18 cellular contexts compared by ENCODE assay signal in the genomic region with DNA sequence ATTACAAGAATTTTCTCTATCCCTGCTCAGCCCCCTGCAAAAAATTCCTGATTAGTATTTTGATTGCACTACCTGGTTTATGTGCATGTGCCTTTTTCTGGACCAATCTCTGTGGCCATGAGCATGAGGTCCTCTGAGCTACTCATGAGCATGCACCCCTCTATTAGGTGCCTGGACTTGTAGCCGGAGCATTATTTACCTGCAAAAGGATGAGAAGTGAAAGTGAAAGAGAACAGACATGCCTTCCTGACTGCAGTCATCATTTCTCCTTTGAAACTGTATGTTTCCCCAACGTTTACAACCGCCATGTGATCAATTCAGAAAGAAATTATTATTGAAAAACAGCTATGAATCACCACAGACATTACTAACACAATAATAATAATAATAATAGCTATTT.
DNase-seq lines count a peak whose midpoint lies in the region; ATAC-seq and TF ChIP-seq lines count a peak whose summit lies in the region.
"Had no signal": no experiment of that assay in that cellular context is flagged by ENCODE, and none has a peak within 500 bp of the region (broad histone marks: within the 10 kb centered on the region; RNA-seq: fewer than 3 reads in every experiment).

No MANE protein-coding gene starts in this region.

- no peaks in the 10 kb centered on the region for H3K27me3 Mint-ChIP-seq in CD4-positive, alpha-beta memory T cell
- H3K27me3 Mint-ChIP-seq: type B pancreatic cell had no signal

- in situ Hi-C loops in mammary epithelial cell (cut with MboI; ENCODE audit: low sequenced_read_pairs in 2 of 2), result no loop called here

- H3K27ac ChIP-seq in CD4-positive, alpha-beta memory T cell (ENCODE audit: low read depth, low read length), result no peak overlapping the region
- H3K27ac ChIP-seq in mammary epithelial cell (ENCODE audit: insufficient read depth, low read depth, low read length), result no peak overlapping the region
- no peak overlapping the region for H3K27ac ChIP-seq in testis
- H3K27ac ChIP-seq: neural progenitor cell, sigmoid colon had no signal

- peak overlapping the region in 5 of 8 donors; percentile 22 to 57 (median 56) for H3K4me3 Mint-ChIP-seq in CD4-positive, alpha-beta memory T cell
- H3K4me3 Mint-ChIP-seq: neural progenitor cell; T-helper 2 cell treated with Interferon-gamma antibody and Interleukin-4, amounts not matched to agents 5 μg/mL and 100 μg/mL, for 36 hours; type B pancreatic cell had no signal

- H3K9ac ChIP-seq in mammary epithelial cell (ENCODE audit: insufficient read depth, low read length), result no peak overlapping the region
- H3K9ac ChIP-seq: neural progenitor cell had no signal

- DNase-seq in CD4-positive, alpha-beta memory T cell, result no peak
- DNase-seq in LoVo (ENCODE audit: low spot score), result peak; percentile 2
- peak; percentile 24 for DNase-seq in mammary epithelial cell
- DNase-seq in testis, result no peak
- no peak for DNase-seq in HuH-7.5 (ENCODE audit: low spot score)
- DNase-seq: DMS79 treated with DMSO at 0.1 percent for 48 hours; HCEC 1CT; NCI-H1092; NCI-H446; sigmoid colon; stimulated activated CD4-positive, alpha-beta T cell treated with anti-CD3 and anti-CD28 coated beads, Interleukin-4, amount 100 ng/mL, for 24 hours had no signal

- BruUV-seq in mammary epithelial cell (replicated peaks; lab: Mats Ljungman, UMichigan), result no TSS peak

- no peak overlapping the region for H2AFZ ChIP-seq in mammary epithelial cell (ENCODE audit: low read depth, low read length)
- H2AFZ ChIP-seq: neural progenitor cell had no signal

- H3K9me3 ChIP-seq in CD4-positive, alpha-beta memory T cell (ENCODE audit: control insufficient read depth in 1 of 2, low read length in 2 of 2), result no peaks in the 10 kb centered on the region
- H3K9me3 ChIP-seq in mammary epithelial cell (replicated peaks; ENCODE audit: insufficient read depth, low read length) (no peaks in the 10 kb centered on the region), testis (no peaks in the 10 kb centered on the region)
- H3K9me3 ChIP-seq: sigmoid colon had no signal

- no peaks in the 10 kb centered on the region for H3K4me1 Mint-ChIP-seq in CD4-positive, alpha-beta memory T cell

- POLR2A ChIA-PET in CD4-positive, alpha-beta memory T cell (lab: Charles Lee; ENCODE audit: partially characterized antibody), result no interaction called here

- peak; percentile 69 for ATAC-seq in GM19035 (IDR thresholded peaks at IDR 0.05; ENCODE audit: unreplicated experiment)
- no peak for ATAC-seq in GM19395 (IDR thresholded peaks at IDR 0.05; ENCODE audit: unreplicated experiment)
- ATAC-seq in GM19351 (IDR thresholded peaks at IDR 0.05; ENCODE audit: unreplicated experiment), result no peak

- dilution Hi-C loops in mammary epithelial cell (cut with HindIII; ENCODE audit: low sequenced_read_pairs), result no loop called here

- intact Hi-C loops in CD4-positive, alpha-beta memory T cell (cut with micrococcal nuclease), result no loop called here
- intact Hi-C loops in mammary epithelial cell (cut with micrococcal nuclease) (no loop called here), testis (cut with DNase I; ENCODE audit: low total_unique reads) (no loop called here)

- H4K20me1 ChIP-seq in mammary epithelial cell (ENCODE audit: insufficient read depth, low read length), result no peaks in the 10 kb centered on the region

- WGBS in mammary epithelial cell (ENCODE audit: low coverage, missing lambda C conversion rate), result 54% methylated on average over 3 of the region's 3 CpGs
- 72 to 80% methylated on average over 3 of the region's 3 CpGs for WGBS in testis, 2 donors

- no peaks in the 10 kb centered on the region for H3K36me3 ChIP-seq in CD4-positive, alpha-beta memory T cell (ENCODE audit: insufficient read depth, low read length)
- no peaks in the 10 kb centered on the region for H3K36me3 ChIP-seq in mammary epithelial cell (ENCODE audit: insufficient read depth, low read length)
- H3K36me3 ChIP-seq in testis (ENCODE audit: low read depth, missing control alignments), result no peaks in the 10 kb centered on the region
- H3K36me3 ChIP-seq: neural progenitor cell, sigmoid colon had no signal

- CTCF ChIA-PET in CD4-positive, alpha-beta memory T cell (lab: Charles Lee; ENCODE audit: partially characterized antibody), result no interaction called here
- CTCF ChIA-PET in mammary epithelial cell (lab: Charles Lee; ENCODE audit: low non-redundant PET), result no interaction called here

- H3K27me3 ChIP-seq in CD4-positive, alpha-beta memory T cell (ENCODE audit: insufficient read depth, low read length), result no peaks in the 10 kb centered on the region
- H3K27me3 ChIP-seq in mammary epithelial cell (ENCODE audit: insufficient read depth, low read length) (no peaks in the 10 kb centered on the region), testis (no peaks in the 10 kb centered on the region)
- H3K27me3 ChIP-seq: neural progenitor cell, sigmoid colon had no signal

- TF ChIP-seq CTCF in mammary epithelial cell (conservative IDR thresholded peaks at IDR 0.05 in 1 of 2, IDR thresholded peaks at IDR 0.05 in 1 of 2; ENCODE audit: extremely low read depth in 1 of 2, insufficient read depth in 1 of 2, low read depth in 1 of 2, low read length in 2 of 2) (no peak), testis (IDR thresholded peaks at IDR 0.05) (no peak)

- peaks cover 0 to 18% (median 9%) of the 10 kb centered on the region in 8 donors for H3K9me3 Mint-ChIP-seq in CD4-positive, alpha-beta memory T cell
- H3K9me3 Mint-ChIP-seq: neural progenitor cell, type B pancreatic cell had no signal

- H3K36me3 Mint-ChIP-seq in CD4-positive, alpha-beta memory T cell, result no peaks in the 10 kb centered on the region
- H3K36me3 Mint-ChIP-seq: neural progenitor cell, type B pancreatic cell had no signal

- no peak overlapping the region for H3K27ac Mint-ChIP-seq in CD4-positive, alpha-beta memory T cell
- H3K27ac Mint-ChIP-seq: activated T-helper 2 cell treated with anti-CD3 and anti-CD28 coated beads, Interferon-gamma antibody, Interleukin-2, Interleukin-4, amounts not matched to agents 10 μg/mL and 5 μg/mL and 100 μg/mL, durations not matched to agents 14 hours and 24 hours and 36 hours; neural progenitor cell; T-helper 2 cell treated with Interferon-gamma antibody and Interleukin-4, amounts not matched to agents 5 μg/mL and 100 μg/mL, for 36 hours; type B pancreatic cell had no signal

- H3K4me2 ChIP-seq in mammary epithelial cell (ENCODE audit: insufficient read depth, low read depth, low read length), result peak overlapping the region; percentile 28
- H3K4me2 ChIP-seq: neural progenitor cell had no signal

- no peak for TF ChIP-seq POLR2A in testis (IDR thresholded peaks at IDR 0.05)

- H3K4me3 ChIP-seq in CD4-positive, alpha-beta memory T cell (ENCODE audit: low read length in 2 of 2), result no peak overlapping the region
- H3K4me3 ChIP-seq in mammary epithelial cell (replicated peaks in 1 of 3; ENCODE audit: insufficient read depth in 1 of 3, low read depth in 2 of 3, low read length in 3 of 3), result peak overlapping the region in 1 of 3 experiments; percentile 20
- H3K4me3 ChIP-seq in testis, result no peak overlapping the region
- H3K4me3 ChIP-seq: neural progenitor cell, sigmoid colon had no signal

- no peaks in the 10 kb centered on the region for H3K79me2 ChIP-seq in mammary epithelial cell (ENCODE audit: insufficient read depth, low read length)

- no peaks in the 10 kb centered on the region for H3K4me1 ChIP-seq in CD4-positive, alpha-beta memory T cell (ENCODE audit: insufficient read depth, low read length)
- H3K4me1 ChIP-seq in mammary epithelial cell (ENCODE audit: insufficient read depth, low read length) (no peaks in the 10 kb centered on the region), testis (no peaks in the 10 kb centered on the region)
- H3K4me1 ChIP-seq: sigmoid colon had no signal

Comparison
In these comparisons a context has a peak if more than half of its experiments do, and no peak if none do; other contexts are left out.
1. DNase-seq: peak in LoVo (single experiment) and mammary epithelial cell (single experiment); none in CD4-positive, alpha-beta memory T cell (0 of 5), testis (single experiment) and HuH-7.5 (single experiment).